Comparison of ENCODE assay signal across 1 cellular context in genomic region chr1:56034222-56034621, GRCh38.
TF ChIP-seq lines count a peak whose summit lies in the region.

No MANE protein-coding gene starts in this region.

TF ChIP-seq in WTC11, 78 proteins besides CTCF, POLR2A, EP300 and RAD21 (continued from another document):
- no peak for TF ChIP-seq ZNF532 (CRISPR knock-in tag; IDR thresholded peaks at IDR 0.05; ENCODE audit: borderline replicate concordance)
